Comparison of ENCODE assay signal across 19 cellular contexts in the genomic region with DNA sequence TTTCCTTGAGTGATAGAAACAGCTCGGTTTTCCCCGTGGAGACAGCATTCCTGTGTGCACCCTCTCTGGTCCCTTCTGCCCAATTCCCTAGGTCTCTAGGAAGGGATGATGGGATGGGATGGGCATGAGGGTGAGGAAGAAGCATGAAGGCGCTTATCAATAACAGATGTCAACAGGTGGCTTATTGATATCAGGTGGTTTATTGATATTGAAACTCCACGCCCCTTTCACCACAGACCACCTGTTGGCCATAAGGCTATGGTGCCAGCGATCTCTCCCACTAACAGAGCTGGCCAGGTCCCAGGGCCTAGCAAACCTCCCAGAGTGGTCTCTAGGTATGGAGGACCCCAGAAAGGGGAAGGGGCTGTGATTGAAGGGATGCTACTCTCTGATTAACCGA.
"Had no signal": no experiment of that assay in that cellular context is flagged by ENCODE, and none has a peak within 500 bp of the region (broad histone marks: within the 10 kb centered on the region; RNA-seq: fewer than 3 reads in every experiment).

No MANE protein-coding gene starts in this region.

- H3K4me2 ChIP-seq: KMS-11, SK-N-SH had no signal

- DNase-seq: IMR-90, Kasumi-1, MM.1S, NCI-H1092 treated with DMSO at 0.1 percent for 48 hours, NCI-H1436, NCI-H187, NCI-H2029, NCI-H2081 treated with DMSO at 0.1 percent for 48 hours, NCI-H2171 treated with DMSO at 0.1 percent for 48 hours, NCI-H345, NCI-H446 treated with DMSO at 0.1 percent for 48 hours, NCI-H510A treated with DMSO at 0.1 percent for 48 hours, NCI-H526, Right ventricle myocardium superior, RPMI8226, SK-N-SH, SW 1271 had no signal

- H3K9me3 ChIP-seq: SK-N-SH had no signal

- H3K9ac ChIP-seq: KMS-11, SK-N-SH had no signal

- H3K27ac ChIP-seq: KMS-11 had no signal

- FAIRE-seq: RCC 7860 had no signal
